In the genomic region with DNA sequence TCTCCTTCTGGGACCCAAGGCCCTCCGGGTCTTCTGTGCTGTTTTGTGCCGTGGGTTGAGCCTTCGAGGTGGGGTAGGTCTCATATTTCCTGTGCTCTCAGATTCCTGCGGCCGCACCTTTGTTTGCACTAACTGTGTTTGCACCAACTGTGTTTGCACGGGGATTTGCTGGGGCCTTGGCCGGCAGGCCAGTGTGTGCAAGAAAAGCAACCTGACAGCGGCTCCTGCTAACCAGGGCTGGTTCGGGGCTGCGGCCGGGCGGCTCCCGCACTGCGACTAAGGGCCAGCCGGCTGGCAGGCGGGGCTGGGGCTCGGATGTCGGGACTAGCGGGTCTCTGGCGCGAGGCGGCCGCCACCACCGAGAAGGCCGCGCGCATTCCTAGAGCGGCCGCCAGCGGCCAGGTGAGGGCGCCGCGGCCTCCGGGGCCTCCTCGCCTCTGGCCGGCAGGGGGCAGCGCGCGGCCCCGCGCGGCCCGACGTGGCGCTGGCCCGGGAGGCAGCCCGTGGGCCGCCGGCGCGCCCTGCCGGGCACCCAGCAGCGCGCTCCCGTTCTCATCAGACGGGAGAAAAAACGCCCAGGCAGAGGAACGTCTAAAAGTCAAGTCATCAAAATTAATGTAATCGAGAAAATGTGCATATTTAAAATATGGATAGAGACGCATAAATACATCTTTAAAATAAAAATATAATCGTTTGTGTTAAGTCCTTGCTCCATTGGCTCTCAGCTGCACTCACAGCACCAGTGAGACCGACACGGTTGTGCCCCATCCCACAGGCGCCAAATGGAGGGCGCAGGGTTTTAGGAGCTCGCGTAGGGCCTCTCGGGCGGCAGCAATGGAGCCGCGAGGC, we compare ENCODE assay signal across 1 cellular context.
TF ChIP-seq lines count a peak whose summit lies in the region.

No MANE protein-coding gene starts in this region.

TF ChIP-seq in HCT116, 20 proteins besides CTCF, POLR2A, EP300 and RAD21 (continued from another document):
- peak; percentile 36 for TF ChIP-seq ZBTB33 (IDR thresholded peaks at IDR 0.05; ENCODE audit: extremely low read depth, insufficient replicate concordance, low read length)
- no peak; the same call in 1 of the 2 replicates for TF ChIP-seq MAX (IDR thresholded peaks at IDR 0.05)
- TF ChIP-seq CBX3 (IDR thresholded peaks at IDR 0.05; ENCODE audit: low read depth), result no peak
- peak; percentile 58; the same call in 1 of the 2 replicates for TF ChIP-seq POLR2AphosphoS5 (IDR thresholded peaks at IDR 0.05; ENCODE audit: low read depth, low read length)
- peak; percentile 41; the same call in 1 of the 2 replicates for TF ChIP-seq ZFX (IDR thresholded peaks at IDR 0.05)
